In genomic region chr12:57611810-57612710, GRCh38 we compare ENCODE assay signal across 8 cellular contexts. TPM values are rescaled to one million over a fixed set of nuclear protein-coding genes. Genes with fewer than 3 reads are reported as not detected.
A peak's percentile ranks its signal among the peaks of the same experiment; 100 is the strongest.
DNase-seq lines count a peak whose midpoint lies in the region; ATAC-seq and TF ChIP-seq lines count a peak whose summit lies in the region.

No MANE protein-coding gene starts in this region.

- H3K4me3 ChIP-seq in CD4-positive, CD25-positive, alpha-beta regulatory T cell (ENCODE audit: low read depth, low read length), result no peak overlapping the region
- H3K4me3 ChIP-seq in MG63, result peak overlapping the region; percentile 81

- no peaks in the 10 kb centered on the region for H3K9me3 ChIP-seq in CD4-positive, CD25-positive, alpha-beta regulatory T cell (ENCODE audit: control insufficient read depth in 2 of 2, low read length in 2 of 2)
- H3K9me3 ChIP-seq in MG63, result no peaks in the 10 kb centered on the region

- H3K4me1 Mint-ChIP-seq in CD4-positive, CD25-positive, alpha-beta regulatory T cell, result peaks cover 0 to 18% (median 2%) of the 10 kb centered on the region in 4 donors
- H3K4me1 Mint-ChIP-seq in chondrocyte (ENCODE audit: low read depth) (peaks cover 35% of the 10 kb centered on the region), neural crest cell (peaks cover 29% of the 10 kb centered on the region)

- H3K27ac Mint-ChIP-seq in CD4-positive, CD25-positive, alpha-beta regulatory T cell, result no peak overlapping the region
- H3K27ac Mint-ChIP-seq in chondrocyte (ENCODE audit: unreplicated experiment), result no peak overlapping the region
- peak overlapping the region; percentile 27 for H3K27ac Mint-ChIP-seq in neural crest cell (ENCODE audit: unreplicated experiment)

- peaks cover 5% of the 10 kb centered on the region for H3K36me3 Mint-ChIP-seq in CD4-positive, CD25-positive, alpha-beta regulatory T cell
- H3K36me3 Mint-ChIP-seq in chondrocyte (ENCODE audit: low read depth) (peaks cover 17% of the 10 kb centered on the region), neural crest cell (ENCODE audit: low read depth) (peaks cover 14% of the 10 kb centered on the region)

- H3K4me3 Mint-ChIP-seq in CD4-positive, CD25-positive, alpha-beta regulatory T cell, result peak overlapping the region; percentile 78 to 87 (median 82)
- H3K4me3 Mint-ChIP-seq in chondrocyte (ENCODE audit: unreplicated experiment) (peak overlapping the region; percentile 74), neural crest cell (peak overlapping the region; percentile 94)

- no peak overlapping the region for H3K27ac ChIP-seq in CD4-positive, CD25-positive, alpha-beta regulatory T cell (ENCODE audit: insufficient read depth, low read length, poor library complexity, severe bottlenecking)

- H3K4me1 ChIP-seq in CD4-positive, CD25-positive, alpha-beta regulatory T cell (ENCODE audit: control insufficient read depth, insufficient read depth, low read length, poor library complexity, severe bottlenecking), result peaks cover 19% of the 10 kb centered on the region

- H3K36me3 ChIP-seq in CD4-positive, CD25-positive, alpha-beta regulatory T cell (ENCODE audit: control insufficient read depth, insufficient read depth, low read length), result peaks cover 2% of the 10 kb centered on the region
- peaks cover 4% of the 10 kb centered on the region; the same call in 1 of the 2 replicates for H3K36me3 ChIP-seq in MG63

- DNase-seq in CD4-positive, CD25-positive, alpha-beta regulatory T cell, result no peak
- DNase-seq in MG63, result no peak
- DNase-seq in chondrocyte (ENCODE audit: low spot score), result no peak
- no peak for DNase-seq in neural crest cell (ENCODE audit: low read depth, low spot score)
- no peak for DNase-seq in medulla oblongata (ENCODE audit: extremely low spot score)
- no peak for DNase-seq in superior temporal gyrus (ENCODE audit: extremely low spot score)

- peaks cover 0 to 4% (median 0%) of the 10 kb centered on the region in 7 donors for H3K9me3 Mint-ChIP-seq in CD4-positive, CD25-positive, alpha-beta regulatory T cell
- H3K9me3 Mint-ChIP-seq in chondrocyte (ENCODE audit: low read depth), result no peaks in the 10 kb centered on the region
- no peaks in the 10 kb centered on the region for H3K9me3 Mint-ChIP-seq in neural crest cell

- peaks cover 58% of the 10 kb centered on the region for H3K27me3 Mint-ChIP-seq in CD4-positive, CD25-positive, alpha-beta regulatory T cell
- H3K27me3 Mint-ChIP-seq in chondrocyte (ENCODE audit: low read depth) (no peaks in the 10 kb centered on the region), neural crest cell (ENCODE audit: low read depth) (peaks cover 6% of the 10 kb centered on the region)

- peaks cover 3% of the 10 kb centered on the region for H3K27me3 ChIP-seq in CD4-positive, CD25-positive, alpha-beta regulatory T cell (ENCODE audit: control insufficient read depth, insufficient read depth, low read length)
- no peaks in the 10 kb centered on the region for H3K27me3 ChIP-seq in MG63

- no peak for TF ChIP-seq CTCF in chondrocyte (IDR thresholded peaks at IDR 0.05)
- no peak for TF ChIP-seq CTCF in neural crest cell (conservative IDR thresholded peaks at IDR 0.05)

- no peak for ATAC-seq in CD4-positive, CD25-positive, alpha-beta regulatory T cell (ENCODE audit: low read depth in 2 of 2)
- no peak for ATAC-seq in HG02885 (IDR thresholded peaks at IDR 0.05; ENCODE audit: poor library complexity, unreplicated experiment)
- no peak for ATAC-seq in GM19463 (IDR thresholded peaks at IDR 0.05; ENCODE audit: unreplicated experiment)

RNA-seq across cellular contexts. Expression of gene ARHGEF25, which starts 0.8 kb away (rescaled TPM):
- total RNA-seq in CD4-positive, CD25-positive, alpha-beta regulatory T cell, result 0.64 TPM
- polyA plus RNA-seq in CD4-positive, CD25-positive, alpha-beta regulatory T cell, result not detected
- total RNA-seq in MG63 (2014; rRNA removed; shearing (Covaris generic); ENCODE audit: low replicate concordance), result 17.0 and 17.4 TPM in 2 replicates
- 29.0 to 30.6 TPM (median 29.5 TPM) in 3 replicates for total RNA-seq in chondrocyte
- 41.2 and 43.8 TPM in 2 replicates for total RNA-seq in neural crest cell

RNA-seq across cellular contexts. Expression of gene DTX3, which starts 7.4 kb away (rescaled TPM):
- 31.2 TPM for total RNA-seq in CD4-positive, CD25-positive, alpha-beta regulatory T cell
- 1 to 10 TPM; 3.4 to 7.4 (median 5.1) TPM for polyA plus RNA-seq in CD4-positive, CD25-positive, alpha-beta regulatory T cell
- 0.20 and 0.52 TPM in 2 replicates for total RNA-seq in MG63 (2014; rRNA removed; shearing (Covaris generic); ENCODE audit: low replicate concordance)
- 29.8 to 30.3 TPM (median 30.1 TPM) in 3 replicates for total RNA-seq in chondrocyte
- 74.7 and 75.6 TPM in 2 replicates for total RNA-seq in neural crest cell

RNA-seq across cellular contexts. Expression of gene B4GALNT1, which starts 20.9 kb away (rescaled TPM):
- total RNA-seq in CD4-positive, CD25-positive, alpha-beta regulatory T cell, result not detected
- polyA plus RNA-seq in CD4-positive, CD25-positive, alpha-beta regulatory T cell, result not detected
- total RNA-seq in MG63 (2014; rRNA removed; shearing (Covaris generic); ENCODE audit: low replicate concordance), result 8.9 and 13.9 TPM in 2 replicates
- total RNA-seq in chondrocyte (20.8 to 21.8 TPM (median 21.4 TPM) in 3 replicates), neural crest cell (18.6 and 19.5 TPM in 2 replicates)

RNA-seq across cellular contexts. Expression of gene PIP4K2C, which starts 21.1 kb away (rescaled TPM):
- total RNA-seq in CD4-positive, CD25-positive, alpha-beta regulatory T cell, result 35.8 TPM
- 10 to 100 TPM; 24.6 to 38.6 (median 30.2) TPM for polyA plus RNA-seq in CD4-positive, CD25-positive, alpha-beta regulatory T cell
- 16.3 and 98.3 TPM in 2 replicates for total RNA-seq in MG63 (2014; rRNA removed; shearing (Covaris generic); ENCODE audit: low replicate concordance)
- 27.9 to 33.1 TPM (median 30.5 TPM) in 3 replicates for total RNA-seq in chondrocyte
- 15.9 and 17.3 TPM in 2 replicates for total RNA-seq in neural crest cell

Comparison
In these comparisons a context has a peak if more than half of its experiments do, and no peak if none do; other contexts are left out.
1. RNA of gene ARHGEF25, which starts 0.8 kb away (total RNA-seq): 41.2 to 43.8 TPM in neural crest cell, 29.0 to 30.6 TPM in chondrocyte and 17.0 to 17.4 TPM in MG63; 0.64 TPM in CD4-positive, CD25-positive, alpha-beta regulatory T cell (single experiment); every median in the first group is over 10 times any median in the second.
2. RNA of gene DTX3, which starts 7.4 kb away (total RNA-seq): 74.7 to 75.6 TPM in neural crest cell, 31.2 TPM in CD4-positive, CD25-positive, alpha-beta regulatory T cell (single experiment) and 29.8 to 30.3 TPM in chondrocyte; 0.20 to 0.52 TPM in MG63; every median in the first group is over 10 times any median in the second.
3. Peak in every context shown above with its lines, with median percentiles within 50 percentile points of each other: H3K4me3 Mint-ChIP-seq.